8 cellular contexts compared by ENCODE assay signal in the genomic region with DNA sequence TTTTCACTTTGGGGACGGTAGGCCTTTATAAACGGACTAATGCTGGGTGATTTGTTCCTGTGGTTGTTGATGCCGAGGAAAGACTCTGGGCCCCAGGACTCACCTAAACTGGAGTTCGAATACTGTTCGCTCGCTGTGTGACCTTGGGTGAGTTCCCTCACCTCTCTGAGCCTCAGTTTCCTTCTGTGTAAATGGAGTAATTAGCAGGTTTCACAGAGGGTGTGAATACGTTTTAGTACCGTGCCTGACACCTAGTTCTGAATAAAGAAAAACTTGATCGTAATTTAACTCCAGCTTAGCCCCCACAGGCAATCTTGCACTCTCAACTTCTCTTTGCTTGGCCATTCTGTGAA. TPM values are rescaled to one million over a fixed set of nuclear protein-coding genes. Genes with fewer than 3 reads are reported as not detected.
DNase-seq lines count a peak whose midpoint lies in the region; ATAC-seq and TF ChIP-seq lines count a peak whose summit lies in the region.

No MANE protein-coding gene starts in this region.

- no peak for DNase-seq in HFF-Myc (ENCODE audit: extremely low read depth, low read depth)
- no peak for DNase-seq in activated T-helper 1 cell treated with anti-CD3 and anti-CD28 coated beads, Interleukin-12 subunit alpha, Interleukin-12 subunit beta, Interleukin-2, Interleukin-4 antibody, amounts not matched to agents 30 ng/mL and 10 ng/mL and 1 ng/mL, durations not matched to agents 14 hours and 24 hours and 36 hours (ENCODE audit: low spot score)
- DNase-seq in spleen = no peak
- no peak for DNase-seq in left lobe of liver (ENCODE audit: low spot score)
- no peak for DNase-seq in NCI-H1092 treated with DMSO at 0.1 percent for 48 hours (lab: John Stamatoyannopoulos, UW)
- DNase-seq in GM13977 (ENCODE audit: low spot score) = no peak

- H3K9me3 ChIP-seq in iPS-15b (ENCODE audit: control insufficient read depth, insufficient read depth, low read length) = no peaks in the 10 kb centered on the region
- no peaks in the 10 kb centered on the region for H3K9me3 ChIP-seq in spleen

- peaks cover 40% of the 10 kb centered on the region for H3K4me1 Mint-ChIP-seq in activated T-helper 1 cell treated with anti-CD3 and anti-CD28 coated beads, Interleukin-12 subunit alpha, Interleukin-12 subunit beta, Interleukin-2, Interleukin-4 antibody, amounts not matched to agents 30 ng/mL and 10 ng/mL and 1 ng/mL, durations not matched to agents 14 hours and 24 hours and 36 hours (ENCODE audit: low read depth)

- ATAC-seq in HG03139 (IDR thresholded peaks at IDR 0.05; ENCODE audit: unreplicated experiment) (no peak), left lobe of liver (no peak)

- TF ChIP-seq CTCF in HFF-Myc (IDR thresholded peaks at IDR 0.05; ENCODE audit: low read depth, low read length, missing control alignments) (no peak), spleen (IDR thresholded peaks at IDR 0.05 in 8 of 11, conservative IDR thresholded peaks at IDR 0.05 in 3 of 11) (no peak), GM13977 (IDR thresholded peaks at IDR 0.05; ENCODE audit: extremely low read depth, insufficient read depth, missing control alignments) (no peak)

- in situ Hi-C loops in GM13977 (cut with MboI; ENCODE audit: low pct_unique_long_range_greater_than_20kb, low sequenced_read_pairs, unreplicated experiment) = no loop called here

- 1 to 9% (median 6%) methylated on average over 9 of the region's 9 CpGs for WGBS in spleen, 5 donors

- H3K36me3 ChIP-seq in iPS-15b (ENCODE audit: control insufficient read depth, insufficient read depth, low read length) (peaks cover 4% of the 10 kb centered on the region), spleen (peaks cover 0 to 21% (median under 1%) of the 10 kb centered on the region in 6 donors)

- H3K36me3 Mint-ChIP-seq in activated T-helper 1 cell treated with anti-CD3 and anti-CD28 coated beads, Interleukin-12 subunit alpha, Interleukin-12 subunit beta, Interleukin-2, Interleukin-4 antibody, amounts not matched to agents 30 ng/mL and 10 ng/mL and 1 ng/mL, durations not matched to agents 14 hours and 24 hours and 36 hours (ENCODE audit: low read depth) = peaks cover 2% of the 10 kb centered on the region

- H3K27me3 ChIP-seq in iPS-15b (ENCODE audit: control insufficient read depth, insufficient read depth, low read length) = no peaks in the 10 kb centered on the region
- no peaks in the 10 kb centered on the region for H3K27me3 ChIP-seq in spleen (replicated peaks in 1 of 7)

- H3K27ac ChIP-seq in spleen = peak overlapping the region; percentile 94 to 99 (median 98)

- H3K4me3 Mint-ChIP-seq in activated T-helper 1 cell treated with anti-CD3 and anti-CD28 coated beads, Interleukin-12 subunit alpha, Interleukin-12 subunit beta, Interleukin-2, Interleukin-4 antibody, amounts not matched to agents 30 ng/mL and 10 ng/mL and 1 ng/mL, durations not matched to agents 14 hours and 24 hours and 36 hours = peak overlapping the region; percentile 94

- no peaks in the 10 kb centered on the region for H3K27me3 Mint-ChIP-seq in activated T-helper 1 cell treated with anti-CD3 and anti-CD28 coated beads, Interleukin-12 subunit alpha, Interleukin-12 subunit beta, Interleukin-2, Interleukin-4 antibody, amounts not matched to agents 30 ng/mL and 10 ng/mL and 1 ng/mL, durations not matched to agents 14 hours and 24 hours and 36 hours (ENCODE audit: insufficient read depth)

- peak overlapping the region; percentile 94 for H3K9ac ChIP-seq in iPS-15b (ENCODE audit: low read depth, low read length)

- peaks cover 7% of the 10 kb centered on the region for H3K4me1 ChIP-seq in iPS-15b (ENCODE audit: control insufficient read depth, insufficient read depth, low read length)
- H3K4me1 ChIP-seq in spleen = peaks cover 34 to 79% (median 58%) of the 10 kb centered on the region in 6 donors

- intact Hi-C loops in activated T-helper 1 cell treated with anti-CD3 and anti-CD28 coated beads, Interleukin-12 subunit alpha, Interleukin-12 subunit beta, Interleukin-2, Interleukin-4 antibody, amounts not matched to agents 30 ng/mL and 10 ng/mL and 1 ng/mL, durations not matched to agents 14 hours and 24 hours and 36 hours (cut with micrococcal nuclease) = loop anchor here (1.0 to 10.0 kb wide), 9 partner anchors 45 to 1791 kb away; partner anchors contain the start of genes ALKBH2, FAM222A, GLTP and MMAB
- intact Hi-C loops in spleen (cut with DNase I; ENCODE audit: low total_unique reads) = no loop called here

- H3K27ac Mint-ChIP-seq in activated T-helper 1 cell treated with anti-CD3 and anti-CD28 coated beads, Interleukin-12 subunit alpha, Interleukin-12 subunit beta, Interleukin-2, Interleukin-4 antibody, amounts not matched to agents 30 ng/mL and 10 ng/mL and 1 ng/mL, durations not matched to agents 14 hours and 24 hours and 36 hours = peak overlapping the region; percentile 98

- no peak for TF ChIP-seq POLR2A in spleen (IDR thresholded peaks at IDR 0.05)

- H3K4me3 ChIP-seq in HFF-Myc (replicated peaks; ENCODE audit: low read depth, low read length) (peak overlapping the region; percentile 90), iPS-15b (ENCODE audit: low read depth, low read length) (peak overlapping the region; percentile 91), spleen (peak overlapping the region; percentile 81 to 99 (median 94))

- H3K9me3 Mint-ChIP-seq in activated T-helper 1 cell treated with anti-CD3 and anti-CD28 coated beads, Interleukin-12 subunit alpha, Interleukin-12 subunit beta, Interleukin-2, Interleukin-4 antibody, amounts not matched to agents 30 ng/mL and 10 ng/mL and 1 ng/mL, durations not matched to agents 14 hours and 24 hours and 36 hours = no peaks in the 10 kb centered on the region

RNA-seq across cellular contexts. Expression of gene UBE3B, which starts 0.5 kb away (rescaled TPM):
- 28.7 and 29.3 TPM in 2 replicates for total RNA-seq in activated T-helper 1 cell treated with anti-CD3 and anti-CD28 coated beads, Interleukin-12 subunit alpha, Interleukin-12 subunit beta, Interleukin-2, Interleukin-4 antibody, amounts not matched to agents 30 ng/mL and 10 ng/mL and 1 ng/mL, durations not matched to agents 14 hours and 24 hours and 36 hours
- total RNA-seq in spleen (10 to 100 TPM; 33.1 to 63.1 (median 43.1) TPM), left lobe of liver (19.2 TPM)
- polyA plus RNA-seq in spleen = 1 to 10 TPM; 5.7 to 9.2 (median 6.9) TPM

RNA-seq across cellular contexts. Expression of gene KCTD10, which starts 0.8 kb away (rescaled TPM):
- total RNA-seq in activated T-helper 1 cell treated with anti-CD3 and anti-CD28 coated beads, Interleukin-12 subunit alpha, Interleukin-12 subunit beta, Interleukin-2, Interleukin-4 antibody, amounts not matched to agents 30 ng/mL and 10 ng/mL and 1 ng/mL, durations not matched to agents 14 hours and 24 hours and 36 hours = 48.3 and 51.2 TPM in 2 replicates
- total RNA-seq in spleen (10 to 100 TPM; 43.4 to 72.5 (median 49.9) TPM), left lobe of liver (7.0 TPM)
- 10 to 100 TPM; 10.4 to 20.6 (median 11.7) TPM for polyA plus RNA-seq in spleen
